In the genomic region with DNA sequence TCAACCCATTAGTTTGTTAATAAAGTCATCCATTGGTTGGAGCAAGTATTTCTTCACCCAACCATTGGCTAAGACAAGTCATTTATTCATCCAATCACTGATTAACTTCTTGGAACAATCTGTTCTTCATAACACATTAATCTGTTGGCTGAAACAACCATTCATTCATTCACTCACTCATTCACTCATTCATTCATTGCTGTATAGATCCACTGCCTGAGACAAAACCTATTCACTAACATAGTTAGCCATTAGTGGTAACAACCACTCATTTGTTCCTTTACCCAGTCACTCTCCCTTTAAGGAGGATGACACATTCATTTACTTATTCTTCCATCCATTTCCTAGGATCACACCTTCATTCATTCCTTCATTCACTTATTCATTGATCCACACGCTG, we compare ENCODE assay signal across 1 cellular context.
TF ChIP-seq lines count a peak whose summit lies in the region.

No MANE protein-coding gene starts in this region.

TF ChIP-seq in GM12878, 131 proteins besides CTCF, POLR2A, EP300 and RAD21:
- TF ChIP-seq ZNF24 (IDR thresholded peaks at IDR 0.05) = peak; percentile 90
- no peak for TF ChIP-seq SREBF2 (IDR thresholded peaks at IDR 0.05; ENCODE audit: low read length)
- no peak for TF ChIP-seq PML (IDR thresholded peaks at IDR 0.05; ENCODE audit: low read length)
- no peak for TF ChIP-seq NR2C2 (IDR thresholded peaks at IDR 0.05; ENCODE audit: borderline replicate concordance, control insufficient read depth, insufficient read length, low read depth)
- TF ChIP-seq BMI1 (IDR thresholded peaks at IDR 0.05; ENCODE audit: borderline replicate concordance) = no peak
